ENCODE assay signal across 12 cellular contexts in the genomic region with DNA sequence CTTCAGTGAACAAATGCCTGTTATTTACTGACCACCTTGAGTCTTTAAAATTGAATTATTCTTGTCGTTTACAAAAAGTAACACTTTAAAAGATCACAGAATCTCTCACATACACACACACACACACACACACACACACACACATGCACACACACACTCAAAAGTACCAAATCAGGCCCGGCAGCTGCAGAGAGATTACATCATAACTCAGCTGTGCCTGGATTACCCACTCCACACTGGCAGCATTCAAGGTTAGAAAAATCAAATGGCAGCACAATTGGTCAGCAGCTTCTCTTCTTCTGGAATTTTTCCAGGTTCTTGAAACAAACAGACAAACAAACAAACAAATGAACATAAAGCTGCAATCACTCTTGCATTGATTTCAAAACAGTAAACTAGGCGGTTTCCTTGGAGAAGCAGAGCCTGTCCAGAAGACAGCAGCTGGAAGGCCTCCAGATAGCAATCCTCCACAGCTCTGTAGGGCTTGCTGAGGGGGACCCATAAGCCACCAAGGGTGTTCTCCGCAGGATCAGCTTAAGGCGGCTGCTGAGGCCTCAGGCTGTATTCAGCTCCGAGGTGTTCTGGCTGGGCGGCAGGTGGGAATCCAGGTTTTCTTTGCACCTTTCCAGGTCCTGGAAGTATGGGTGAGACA. TPM values are rescaled to one million over a fixed set of nuclear protein-coding genes. Genes with fewer than 3 reads are reported as not detected.
DNase-seq lines count a peak whose midpoint lies in the region; ATAC-seq and TF ChIP-seq lines count a peak whose summit lies in the region.
"Had no signal": no experiment of that assay in that cellular context is flagged by ENCODE, and none has a peak within 500 bp of the region (broad histone marks: within the 10 kb centered on the region; RNA-seq: fewer than 3 reads in every experiment).

No MANE protein-coding gene starts in this region.

- no peaks in the 10 kb centered on the region for H3K27me3 ChIP-seq in right cardiac atrium (ENCODE audit: control insufficient read depth, insufficient read depth)
- no peaks in the 10 kb centered on the region for H3K27me3 ChIP-seq in MG63

- H3K36me3 Mint-ChIP-seq in natural killer cell treated with Interleukin-12 subunit alpha and Interleukin-12 subunit beta and Interleukin-15 and Interleukin-18, amount 100 ng/mL, for 72 hours: peaks cover 37% of the 10 kb centered on the region
- H3K36me3 Mint-ChIP-seq in natural killer cell: peaks cover 31% of the 10 kb centered on the region
- H3K36me3 Mint-ChIP-seq in activated naive CD8-positive, alpha-beta T cell treated with anti-CD3 and anti-CD28 coated beads for 36 hours: peaks cover 21% of the 10 kb centered on the region

- peak overlapping the region in 1 of 2 donors; percentile 68 for H3K27ac Mint-ChIP-seq in natural killer cell treated with Interleukin-12 subunit alpha and Interleukin-12 subunit beta and Interleukin-15 and Interleukin-18, amount 100 ng/mL, for 72 hours
- H3K27ac Mint-ChIP-seq in natural killer cell: no peak overlapping the region
- peak overlapping the region; percentile 28 for H3K27ac Mint-ChIP-seq in activated naive CD8-positive, alpha-beta T cell treated with anti-CD3 and anti-CD28 coated beads for 36 hours

- H3K27ac ChIP-seq in right cardiac atrium (ENCODE audit: low read length) (peak overlapping the region; percentile 23), temporal lobe (ENCODE audit: low read depth, low read length) (peak overlapping the region; percentile 85)
- H3K27ac ChIP-seq: thoracic aorta had no signal

- H3K9me3 Mint-ChIP-seq in natural killer cell treated with Interleukin-12 subunit alpha and Interleukin-12 subunit beta and Interleukin-15 and Interleukin-18, amount 100 ng/mL, for 72 hours: no peaks in the 10 kb centered on the region
- H3K9me3 Mint-ChIP-seq in natural killer cell: no peaks in the 10 kb centered on the region
- H3K9me3 Mint-ChIP-seq in activated naive CD8-positive, alpha-beta T cell treated with anti-CD3 and anti-CD28 coated beads for 36 hours: no peaks in the 10 kb centered on the region

- H3K27me3 Mint-ChIP-seq in natural killer cell treated with Interleukin-12 subunit alpha and Interleukin-12 subunit beta and Interleukin-15 and Interleukin-18, amount 100 ng/mL, for 72 hours: no peaks in the 10 kb centered on the region
- no peaks in the 10 kb centered on the region for H3K27me3 Mint-ChIP-seq in natural killer cell (ENCODE audit: low read depth in 2 of 2)
- no peaks in the 10 kb centered on the region for H3K27me3 Mint-ChIP-seq in activated naive CD8-positive, alpha-beta T cell treated with anti-CD3 and anti-CD28 coated beads for 36 hours

- intact Hi-C loops in natural killer cell (cut with micrococcal nuclease): no loop called here
- intact Hi-C loops in right cardiac atrium (cut with DNase I): loop anchor here in 1 of 4 donors (5.0 kb wide), 1 partner anchor 433 kb away; no protein-coding TSS in a partner anchor

- H3K4me3 ChIP-seq in right cardiac atrium (ENCODE audit: low read length) (no peak overlapping the region), MG63 (no peak overlapping the region)
- H3K4me3 ChIP-seq: thoracic aorta had no signal

- peaks cover 29% of the 10 kb centered on the region for H3K36me3 ChIP-seq in MG63
- H3K36me3 ChIP-seq: thoracic aorta had no signal

- no peaks in the 10 kb centered on the region for H3K4me1 ChIP-seq in right cardiac atrium (ENCODE audit: control insufficient read depth, insufficient read depth, low read length)

- peak overlapping the region; percentile 15 for H3K4me3 Mint-ChIP-seq in natural killer cell treated with Interleukin-12 subunit alpha and Interleukin-12 subunit beta and Interleukin-15 and Interleukin-18, amount 100 ng/mL, for 72 hours
- no peak overlapping the region for H3K4me3 Mint-ChIP-seq in natural killer cell
- no peak overlapping the region for H3K4me3 Mint-ChIP-seq in activated naive CD8-positive, alpha-beta T cell treated with anti-CD3 and anti-CD28 coated beads for 36 hours

- no peak for ATAC-seq in natural killer cell treated with Interleukin-12 subunit alpha and Interleukin-12 subunit beta and Interleukin-15 and Interleukin-18, amount 100 ng/mL, for 72 hours
- ATAC-seq in natural killer cell (no peak), right cardiac atrium (peak; percentile 39 to 71)

- TF ChIP-seq CTCF in natural killer cell (IDR thresholded peaks at IDR 0.05): no peak

- WGBS in right cardiac atrium: 63% methylated on average over 7 of the region's 7 CpGs

- H3K4me1 Mint-ChIP-seq in natural killer cell treated with Interleukin-12 subunit alpha and Interleukin-12 subunit beta and Interleukin-15 and Interleukin-18, amount 100 ng/mL, for 72 hours (ENCODE audit: low read depth in 2 of 2): peaks cover 17 to 37% of the 10 kb centered on the region in 2 donors
- no peaks in the 10 kb centered on the region for H3K4me1 Mint-ChIP-seq in natural killer cell
- H3K4me1 Mint-ChIP-seq in activated naive CD8-positive, alpha-beta T cell treated with anti-CD3 and anti-CD28 coated beads for 36 hours: peaks cover 11% of the 10 kb centered on the region

- no peak for DNase-seq in natural killer cell treated with Interleukin-12 subunit alpha and Interleukin-12 subunit beta and Interleukin-15 and Interleukin-18, amount 100 ng/mL, for 72 hours (ENCODE audit: low spot score)
- DNase-seq in natural killer cell: no peak
- no peak for DNase-seq in activated naive CD8-positive, alpha-beta T cell treated with anti-CD3 and anti-CD28 coated beads for 36 hours
- peak in 1 of 3 donors; percentile 36 for DNase-seq in right cardiac atrium
- DNase-seq in NCI-H1436 treated with DMSO at 0.1 percent for 48 hours (lab: John Stamatoyannopoulos, UW): no peak
- no peak for DNase-seq in NCI-H2081 (lab: John Stamatoyannopoulos, UW)
- DNase-seq in MG63: no peak
- DNase-seq: activated T-cell treated with anti-CD3 and anti-CD28 coated beads, Interleukin-2, amount 50 U/mL, for 48 hours; KG1; stimulated activated CD4-positive, alpha-beta T cell treated with anti-CD3 and anti-CD28 coated beads, Interleukin-2, amount 100 ng/mL, for 24 hours had no signal

- H3K9me3 ChIP-seq in right cardiac atrium (ENCODE audit: control insufficient read depth, low read length): no peaks in the 10 kb centered on the region
- no peaks in the 10 kb centered on the region for H3K9me3 ChIP-seq in MG63
- H3K9me3 ChIP-seq: thoracic aorta had no signal

RNA-seq across cellular contexts. Expression of gene FAM133B, which starts 24.5 kb away (rescaled TPM):
- 10 to 100 TPM; 31.1 to 62.6 TPM for total RNA-seq in natural killer cell treated with Interleukin-12 subunit alpha and Interleukin-12 subunit beta and Interleukin-15 and Interleukin-18, amount 100 ng/mL, for 72 hours
- total RNA-seq in natural killer cell (10 to 100 TPM; 68.5 to 75.1 (median 72.5) TPM), right cardiac atrium (10 to 100 TPM; 13.2 to 18.1 (median 15.2) TPM), temporal lobe (19.2 TPM)
- 10 to 100 TPM; 32.1 to 36.3 TPM for total RNA-seq in activated naive CD8-positive, alpha-beta T cell treated with anti-CD3 and anti-CD28 coated beads for 36 hours
- 16.6 TPM for polyA plus RNA-seq in right cardiac atrium
- total RNA-seq in MG63 (2014; rRNA removed; shearing (Covaris generic); ENCODE audit: low replicate concordance): 6.6 and 7.7 TPM in 2 replicates

Comparison
In these comparisons a context has a peak if more than half of its experiments do, and no peak if none do; other contexts are left out.
1. ATAC-seq: peak in right cardiac atrium (2 of 2); none in natural killer cell treated with Interleukin-12 subunit alpha and Interleukin-12 subunit beta and Interleukin-15 and Interleukin-18, amount 100 ng/mL, for 72 hours (0 of 2) and natural killer cell (0 of 3).